In genomic region chr6:113128020-113128419, GRCh38 we compare ENCODE assay signal across 18 cellular contexts.
"Had no signal": no experiment of that assay in that cellular context is flagged by ENCODE, and none has a peak within 500 bp of the region (broad histone marks: within the 10 kb centered on the region; RNA-seq: fewer than 3 reads in every experiment).

No MANE protein-coding gene starts in this region.

- ATAC-seq: activated CD4-positive, CD25-positive, alpha-beta regulatory T cell treated with anti-CD3 and anti-CD28 coated beads, Interleukin-2, amount 50 U/mL, for 24 hours; activated CD8-positive, alpha-beta T cell treated with anti-CD3 and anti-CD28 coated beads, Interleukin-2, amount 10 ng/mL, durations not matched to agents 7 days and 5 days; esophagus mucosa; gastrocnemius medialis; left lung; stimulated activated memory B cell treated with anti-CD40 and anti-IgM and Interleukin-4, amounts not matched to agents 10 μg/mL and 1 μg/mL and 100 μg/mL, for 72 hours had no signal

- H3K9me3 ChIP-seq: ascending aorta, gastrocnemius medialis, left lung, spleen, testis had no signal

- H3K4me3 ChIP-seq: ascending aorta, gastrocnemius medialis, left lung, spleen, testis had no signal

- H3K27me3 ChIP-seq: ascending aorta, gastrocnemius medialis, left lung, spleen, testis had no signal

- H3K4me1 ChIP-seq: ascending aorta, gastrocnemius medialis, left lung, spleen, testis had no signal

- H3K27ac ChIP-seq: ascending aorta, gastrocnemius medialis, left lung, spleen, testis had no signal

- H3K36me3 ChIP-seq: ascending aorta, gastrocnemius medialis, left lung, spleen had no signal

- DNase-seq: activated CD4-positive, alpha-beta T cell treated with anti-CD3 and anti-CD28 coated beads, Interleukin-2, amount 10 ng/mL, durations not matched to agents 7 days and 5 days; activated CD8-positive, alpha-beta T cell treated with anti-CD3 and anti-CD28 coated beads, Interleukin-2, amount 10 ng/mL, durations not matched to agents 7 days and 5 days; activated T-cell treated with anti-CD3 and anti-CD28 coated beads, Interleukin-2, amount 50 U/mL, for 24 hours; cerebellar nuclear complex; cortex of kidney; gastrocnemius medialis; head of caudate nucleus; left lung; nephron progenitor cell; occipital lobe; posterior cingulate gyrus; spleen; stimulated activated CD4-positive, alpha-beta T cell treated with anti-CD3 and anti-CD28 coated beads, Interleukin-4, amount 100 ng/mL, for 4 hours; testis had no signal
